8 cellular contexts compared by ENCODE assay signal in genomic region chr16:21501869-21502667, GRCh38.
DNase-seq lines count a peak whose midpoint lies in the region; ATAC-seq and TF ChIP-seq lines count a peak whose summit lies in the region.

No MANE protein-coding gene starts in this region.

- H3K27me3 ChIP-seq in WERI-Rb-1 (ENCODE audit: insufficient read depth, low read depth, severe bottlenecking) (no peaks in the 10 kb centered on the region), breast epithelium (no peaks in the 10 kb centered on the region), iPS-20b (ENCODE audit: insufficient read depth, low read length) (no peaks in the 10 kb centered on the region), skeletal muscle tissue (ENCODE audit: control insufficient read depth in 3 of 3, insufficient read depth in 3 of 3, low read length in 3 of 3) (no peaks in the 10 kb centered on the region)

- H3K9me3 ChIP-seq in WERI-Rb-1 (ENCODE audit: severe bottlenecking) (no peaks in the 10 kb centered on the region), breast epithelium (no peaks in the 10 kb centered on the region), iPS-20b (ENCODE audit: insufficient read depth, low read depth, low read length) (no peaks in the 10 kb centered on the region), skeletal muscle tissue (ENCODE audit: control insufficient read depth in 3 of 3, low read length in 3 of 3) (no peaks in the 10 kb centered on the region)

- peak; percentile 71 to 81 for DNase-seq in SHP77 (lab: John Stamatoyannopoulos, UW)
- DNase-seq in SHP77 treated with DMSO at 0.1 percent for 48 hours (lab: John Stamatoyannopoulos, UW), result no peak
- peak; percentile 79 to 88 for DNase-seq in NCI-H2081 (lab: John Stamatoyannopoulos, UW)
- DNase-seq in WERI-Rb-1, result peak; percentile 91
- peak; percentile 92 to 95 for DNase-seq in breast epithelium (ENCODE audit: low spot score in 2 of 2)

- intact Hi-C loops in breast epithelium (cut with DNase I; ENCODE audit: low total_unique reads), result no loop called here

- TF ChIP-seq POLR2A in breast epithelium (IDR thresholded peaks at IDR 0.05), result peak; percentile 62

- H3K9ac ChIP-seq in iPS-20b (ENCODE audit: low read depth, low read length) (peak overlapping the region; percentile 80; the same call in 1 of the 2 replicates), skeletal muscle tissue (ENCODE audit: low read depth in 1 of 3, low read length in 3 of 3) (peak overlapping the region; percentile 74 to 93 (median 85))

- H3K36me3 ChIP-seq in WERI-Rb-1 (no peaks in the 10 kb centered on the region; the same call in none of the 2 replicates), breast epithelium (no peaks in the 10 kb centered on the region), iPS-20b (ENCODE audit: insufficient read depth, low read depth, low read length) (0 out of 2 replicates have a peak, but pooled peaks cover 8% of the 10 kb centered on the region), skeletal muscle tissue (ENCODE audit: control insufficient read depth in 3 of 3, insufficient read depth in 3 of 3, low read length in 3 of 3) (no peaks in the 10 kb centered on the region)

- peak; percentile 89 for ATAC-seq in HG02970 (IDR thresholded peaks at IDR 0.05; ENCODE audit: low FRiP score, unreplicated experiment)

- H3K4me1 ChIP-seq in breast epithelium (peaks cover 0 to 4% of the 10 kb centered on the region in 2 donors), iPS-20b (ENCODE audit: insufficient read depth, low read length) (no peaks in the 10 kb centered on the region), skeletal muscle tissue (ENCODE audit: control insufficient read depth in 3 of 3, insufficient read depth in 3 of 3, low read length in 3 of 3) (peaks cover 5 to 23% (median 9%) of the 10 kb centered on the region in 3 donors)

- TF ChIP-seq CTCF in WERI-Rb-1 (IDR thresholded peaks at IDR 0.05; ENCODE audit: low read depth, low read length), result no peak
- no peak for TF ChIP-seq CTCF in breast epithelium (IDR thresholded peaks at IDR 0.05)

- H3K4me3 ChIP-seq in WERI-Rb-1 (ENCODE audit: low read depth, low read length), result peak overlapping the region; percentile 90
- peak overlapping the region; percentile 75 to 92 (median 77) for H3K4me3 ChIP-seq in breast epithelium
- H3K4me3 ChIP-seq in iPS-20b (ENCODE audit: low read length), result peak overlapping the region; percentile 73
- H3K4me3 ChIP-seq in skeletal muscle tissue (ENCODE audit: low read length in 3 of 3), result peak overlapping the region; percentile 71 to 85 (median 74)

- H3K27ac ChIP-seq in WERI-Rb-1 (peak overlapping the region; percentile 92), breast epithelium (peak overlapping the region; percentile 90 to 97), iPS-20b (ENCODE audit: low read length) (no peak overlapping the region), skeletal muscle tissue (ENCODE audit: low read depth, low read length) (peak overlapping the region; percentile 98)
